9 cellular contexts compared by ENCODE assay signal in genomic region chr19:48992571-48993174, GRCh38. TPM values are rescaled to one million over a fixed set of nuclear protein-coding genes. Genes with fewer than 3 reads are reported as not detected.
DNase-seq lines count a peak whose midpoint lies in the region; ATAC-seq and TF ChIP-seq lines count a peak whose summit lies in the region.
"Had no signal": no experiment of that assay in that cellular context is flagged by ENCODE, and none has a peak within 500 bp of the region (broad histone marks: within the 10 kb centered on the region; RNA-seq: fewer than 3 reads in every experiment).

No MANE protein-coding gene starts in this region.

- peak overlapping the region; percentile 99 for H3K4me3 Mint-ChIP-seq in Caco-2 (ENCODE audit: unreplicated experiment)
- H3K4me3 Mint-ChIP-seq in activated T-helper 1 cell treated with anti-CD3 and anti-CD28 coated beads, Interleukin-12 subunit alpha, Interleukin-12 subunit beta, Interleukin-2, Interleukin-4 antibody, amounts not matched to agents 30 ng/mL and 10 ng/mL and 1 ng/mL, durations not matched to agents 14 hours and 24 hours and 36 hours: peak overlapping the region; percentile 94

- TF ChIP-seq CTCF in Caco-2 (IDR thresholded peaks at IDR 0.05; ENCODE audit: insufficient read depth in 1 of 2, low read depth in 1 of 2, low read length in 1 of 2, severe bottlenecking in 1 of 2, unreplicated experiment in 1 of 2) (no peak), heart left ventricle (IDR thresholded peaks at IDR 0.05) (no peak), omental fat pad (IDR thresholded peaks at IDR 0.05) (no peak)

- no peaks in the 10 kb centered on the region for H3K27me3 ChIP-seq in Caco-2 (replicated peaks; ENCODE audit: control insufficient read depth, insufficient read depth, low read length)
- no peaks in the 10 kb centered on the region for H3K27me3 ChIP-seq in heart left ventricle

- intact Hi-C loops in Caco-2 (cut with micrococcal nuclease; ENCODE audit: unreplicated experiment) (loop anchor here (2.0 to 10.0 kb wide), 4 partner anchors 30 to 232 kb away; partner anchors contain the start of genes CGB7 and KCNA7), heart left ventricle (cut with DNase I) (loop anchor here in 4 of 10 donors (5.0 to 10.0 kb wide), 4 partner anchors 155 to 222 kb away; no protein-coding TSS in a partner anchor)
- intact Hi-C loops in activated T-helper 1 cell treated with anti-CD3 and anti-CD28 coated beads, Interleukin-12 subunit alpha, Interleukin-12 subunit beta, Interleukin-2, Interleukin-4 antibody, amounts not matched to agents 30 ng/mL and 10 ng/mL and 1 ng/mL, durations not matched to agents 14 hours and 24 hours and 36 hours (cut with micrococcal nuclease): loop anchor here (1.0 to 5.0 kb wide), 18 partner anchors 27 to 665 kb away; partner anchors contain the start of genes ALDH16A1, BAX, BCAT2 and C19orf73

- H3K27ac ChIP-seq in heart left ventricle: peak overlapping the region; percentile 61 to 99 (median 96)

- H3K27me3 Mint-ChIP-seq in Caco-2 (ENCODE audit: insufficient read depth, unreplicated experiment): no peaks in the 10 kb centered on the region
- no peaks in the 10 kb centered on the region for H3K27me3 Mint-ChIP-seq in activated T-helper 1 cell treated with anti-CD3 and anti-CD28 coated beads, Interleukin-12 subunit alpha, Interleukin-12 subunit beta, Interleukin-2, Interleukin-4 antibody, amounts not matched to agents 30 ng/mL and 10 ng/mL and 1 ng/mL, durations not matched to agents 14 hours and 24 hours and 36 hours (ENCODE audit: insufficient read depth)

- peak; percentile 8 for ATAC-seq in HG02840 (IDR thresholded peaks at IDR 0.05; ENCODE audit: low FRiP score, unreplicated experiment)
- ATAC-seq in heart left ventricle: peak in 3 of 4 donors; percentile 0 to 2 (median 2)
- ATAC-seq in omental fat pad (ENCODE audit: low FRiP score): no peak
- ATAC-seq in GM19328 (IDR thresholded peaks at IDR 0.05; ENCODE audit: unreplicated experiment): no peak

- peak overlapping the region; percentile 97 for H3K27ac Mint-ChIP-seq in Caco-2 (ENCODE audit: unreplicated experiment)
- peak overlapping the region; percentile 96 for H3K27ac Mint-ChIP-seq in activated T-helper 1 cell treated with anti-CD3 and anti-CD28 coated beads, Interleukin-12 subunit alpha, Interleukin-12 subunit beta, Interleukin-2, Interleukin-4 antibody, amounts not matched to agents 30 ng/mL and 10 ng/mL and 1 ng/mL, durations not matched to agents 14 hours and 24 hours and 36 hours

- H3K4me1 Mint-ChIP-seq in Caco-2 (ENCODE audit: low read depth, unreplicated experiment): peaks cover 32% of the 10 kb centered on the region
- H3K4me1 Mint-ChIP-seq in activated T-helper 1 cell treated with anti-CD3 and anti-CD28 coated beads, Interleukin-12 subunit alpha, Interleukin-12 subunit beta, Interleukin-2, Interleukin-4 antibody, amounts not matched to agents 30 ng/mL and 10 ng/mL and 1 ng/mL, durations not matched to agents 14 hours and 24 hours and 36 hours (ENCODE audit: low read depth): peaks cover 43% of the 10 kb centered on the region

- peak in 1 of 2 experiments; percentile 48 for DNase-seq in Caco-2
- no peak for DNase-seq in activated T-helper 1 cell treated with anti-CD3 and anti-CD28 coated beads, Interleukin-12 subunit alpha, Interleukin-12 subunit beta, Interleukin-2, Interleukin-4 antibody, amounts not matched to agents 30 ng/mL and 10 ng/mL and 1 ng/mL, durations not matched to agents 14 hours and 24 hours and 36 hours (ENCODE audit: low spot score)
- peak in 1 of 5 donors; percentile 48 for DNase-seq in heart left ventricle
- no peak for DNase-seq in skeletal muscle cell (ENCODE audit: low read depth)
- no peak for DNase-seq in omental fat pad (ENCODE audit: low spot score)
- no peak for DNase-seq in retina

- H3K9me3 ChIP-seq in Caco-2: no peaks in the 10 kb centered on the region
- H3K9me3 ChIP-seq in heart left ventricle: no peaks in the 10 kb centered on the region

- CTCF ChIA-PET in Caco-2 (lab: Charles Lee): interaction anchor here (0.6 to 2.9 kb wide), 32 partner anchors 10 to 683 kb away, joined by 3 to 51 read pairs (median 7); partner anchors contain the start of genes BAX, DHDH, LHB and NTF4

- TF ChIP-seq POLR2A in heart left ventricle (IDR thresholded peaks at IDR 0.05): no peak

- H3K4me1 ChIP-seq in Caco-2: peaks cover 13% of the 10 kb centered on the region; the same call in 1 of the 2 replicates
- H3K4me1 ChIP-seq in heart left ventricle: peaks cover 6 to 48% (median 35%) of the 10 kb centered on the region in 12 donors

- H3K36me3 ChIP-seq in Caco-2 (ENCODE audit: control insufficient read depth, insufficient read depth, low read length) (peaks cover 2% of the 10 kb centered on the region; the same call in 1 of the 2 replicates), heart left ventricle (peaks cover 0 to 25% (median 16%) of the 10 kb centered on the region in 9 donors)

- H3K36me3 Mint-ChIP-seq in Caco-2 (ENCODE audit: insufficient read depth, unreplicated experiment): peaks cover 64% of the 10 kb centered on the region
- H3K36me3 Mint-ChIP-seq in activated T-helper 1 cell treated with anti-CD3 and anti-CD28 coated beads, Interleukin-12 subunit alpha, Interleukin-12 subunit beta, Interleukin-2, Interleukin-4 antibody, amounts not matched to agents 30 ng/mL and 10 ng/mL and 1 ng/mL, durations not matched to agents 14 hours and 24 hours and 36 hours (ENCODE audit: low read depth): peaks cover 24% of the 10 kb centered on the region

- POLR2A ChIA-PET in Caco-2 (lab: Charles Lee): interaction anchor here (0.6 to 2.5 kb wide), 21 partner anchors 9 to 460 kb away, joined by 3 to 16 read pairs (median 8); partner anchors contain the start of genes ALDH16A1, CGB7, DHDH and FTL

- H3K4me3 ChIP-seq in Caco-2 (ENCODE audit: low read depth, low read length): peak overlapping the region; percentile 77
- peak overlapping the region; percentile 56 to 99 (median 82) for H3K4me3 ChIP-seq in heart left ventricle
- peak overlapping the region; percentile 99 for H3K4me3 ChIP-seq in skeletal muscle cell (ENCODE audit: low read depth, low read length)

- TSS peak; percentile 56 for BruUV-seq in Caco-2 (replicated peaks; lab: Mats Ljungman, UMichigan)

- H3K9me3 Mint-ChIP-seq in Caco-2 (ENCODE audit: unreplicated experiment): no peaks in the 10 kb centered on the region
- no peaks in the 10 kb centered on the region for H3K9me3 Mint-ChIP-seq in activated T-helper 1 cell treated with anti-CD3 and anti-CD28 coated beads, Interleukin-12 subunit alpha, Interleukin-12 subunit beta, Interleukin-2, Interleukin-4 antibody, amounts not matched to agents 30 ng/mL and 10 ng/mL and 1 ng/mL, durations not matched to agents 14 hours and 24 hours and 36 hours

- WGBS in heart left ventricle, 4 donors: 0 to 1% (median 1%) methylated on average over 16 to 20 of the region's 20 CpGs

RNA-seq across cellular contexts. Expression of gene GYS1, which starts 0.4 kb away (rescaled TPM):
- total RNA-seq in Caco-2 (2022) (62.7 and 65.3 TPM in 2 replicates), heart left ventricle (100 to 1,000 TPM; 125 to 264 (median 173) TPM), omental fat pad (10 to 100 TPM; 34.3 to 41.0 (median 38.8) TPM)
- 71.2 and 77.1 TPM in 2 replicates for total RNA-seq in activated T-helper 1 cell treated with anti-CD3 and anti-CD28 coated beads, Interleukin-12 subunit alpha, Interleukin-12 subunit beta, Interleukin-2, Interleukin-4 antibody, amounts not matched to agents 30 ng/mL and 10 ng/mL and 1 ng/mL, durations not matched to agents 14 hours and 24 hours and 36 hours
- 100 to 1,000 TPM; 114 to 154 TPM for polyA plus RNA-seq in heart left ventricle

RNA-seq across cellular contexts. Expression of gene RUVBL2, which starts 1.0 kb away (rescaled TPM):
- 165 and 172 TPM in 2 replicates for total RNA-seq in Caco-2 (2022)
- total RNA-seq in activated T-helper 1 cell treated with anti-CD3 and anti-CD28 coated beads, Interleukin-12 subunit alpha, Interleukin-12 subunit beta, Interleukin-2, Interleukin-4 antibody, amounts not matched to agents 30 ng/mL and 10 ng/mL and 1 ng/mL, durations not matched to agents 14 hours and 24 hours and 36 hours: 172 and 175 TPM in 2 replicates
- total RNA-seq in heart left ventricle: 10 to 100 TPM; 41.4 to 93.9 (median 50.9) TPM
- 100 to 1,000 TPM in 1 of 2 donors, 10 to 100 TPM in 1; 68.0 to 109 TPM for polyA plus RNA-seq in heart left ventricle
- total RNA-seq in omental fat pad: 10 to 100 TPM; 66.3 to 83.9 (median 72.4) TPM

RNA-seq across cellular contexts. Expression of gene LHB, which starts 24.2 kb away (rescaled TPM):
- total RNA-seq in Caco-2 (2022) (0.68 TPM in 1 of 2 replicates, not detected in the other), heart left ventricle (not detected), omental fat pad (not detected)
- total RNA-seq in activated T-helper 1 cell treated with anti-CD3 and anti-CD28 coated beads, Interleukin-12 subunit alpha, Interleukin-12 subunit beta, Interleukin-2, Interleukin-4 antibody, amounts not matched to agents 30 ng/mL and 10 ng/mL and 1 ng/mL, durations not matched to agents 14 hours and 24 hours and 36 hours: not detected in 2 replicates
- polyA plus RNA-seq in heart left ventricle: not detected
- total RNA-seq: NCI-H460 had no signal

RNA-seq across cellular contexts. Expression of gene FTL, which starts 27.6 kb away (rescaled TPM):
- 2,542 and 2,963 TPM in 2 replicates for total RNA-seq in Caco-2 (2022)
- total RNA-seq in activated T-helper 1 cell treated with anti-CD3 and anti-CD28 coated beads, Interleukin-12 subunit alpha, Interleukin-12 subunit beta, Interleukin-2, Interleukin-4 antibody, amounts not matched to agents 30 ng/mL and 10 ng/mL and 1 ng/mL, durations not matched to agents 14 hours and 24 hours and 36 hours: 651 and 662 TPM in 2 replicates
- 1,000 to 10,000 TPM in 4 of 9 donors, 100 to 1,000 TPM in 5; 484 to 6,770 (median 857) TPM for total RNA-seq in heart left ventricle
- polyA plus RNA-seq in heart left ventricle: 1,000 to 10,000 TPM in 1 of 2 donors, 100 to 1,000 TPM in 1; 836 to 1,542 TPM
- 1,000 to 10,000 TPM; 6,104 to 9,580 (median 8,850) TPM for total RNA-seq in omental fat pad

RNA-seq across cellular contexts. Expression of gene CGB3, which starts 31.5 kb away (rescaled TPM):
- total RNA-seq in Caco-2 (2022) (not detected in 2 replicates), heart left ventricle (not detected), omental fat pad (not detected)
- not detected in 2 replicates for total RNA-seq in activated T-helper 1 cell treated with anti-CD3 and anti-CD28 coated beads, Interleukin-12 subunit alpha, Interleukin-12 subunit beta, Interleukin-2, Interleukin-4 antibody, amounts not matched to agents 30 ng/mL and 10 ng/mL and 1 ng/mL, durations not matched to agents 14 hours and 24 hours and 36 hours
- polyA plus RNA-seq in heart left ventricle: not detected
- total RNA-seq: NCI-H460 had no signal

Comparison
In these comparisons a context has a peak if more than half of its experiments do, and no peak if none do; other contexts are left out.
1. ATAC-seq: peak in HG02840 (single experiment) and heart left ventricle (3 of 4); none in omental fat pad (single experiment) and GM19328 (single experiment).
2. Peak in every context shown above with its lines, with median percentiles within 50 percentile points of each other: H3K4me3 ChIP-seq.